2 cellular contexts compared by ENCODE assay signal in the genomic region with DNA sequence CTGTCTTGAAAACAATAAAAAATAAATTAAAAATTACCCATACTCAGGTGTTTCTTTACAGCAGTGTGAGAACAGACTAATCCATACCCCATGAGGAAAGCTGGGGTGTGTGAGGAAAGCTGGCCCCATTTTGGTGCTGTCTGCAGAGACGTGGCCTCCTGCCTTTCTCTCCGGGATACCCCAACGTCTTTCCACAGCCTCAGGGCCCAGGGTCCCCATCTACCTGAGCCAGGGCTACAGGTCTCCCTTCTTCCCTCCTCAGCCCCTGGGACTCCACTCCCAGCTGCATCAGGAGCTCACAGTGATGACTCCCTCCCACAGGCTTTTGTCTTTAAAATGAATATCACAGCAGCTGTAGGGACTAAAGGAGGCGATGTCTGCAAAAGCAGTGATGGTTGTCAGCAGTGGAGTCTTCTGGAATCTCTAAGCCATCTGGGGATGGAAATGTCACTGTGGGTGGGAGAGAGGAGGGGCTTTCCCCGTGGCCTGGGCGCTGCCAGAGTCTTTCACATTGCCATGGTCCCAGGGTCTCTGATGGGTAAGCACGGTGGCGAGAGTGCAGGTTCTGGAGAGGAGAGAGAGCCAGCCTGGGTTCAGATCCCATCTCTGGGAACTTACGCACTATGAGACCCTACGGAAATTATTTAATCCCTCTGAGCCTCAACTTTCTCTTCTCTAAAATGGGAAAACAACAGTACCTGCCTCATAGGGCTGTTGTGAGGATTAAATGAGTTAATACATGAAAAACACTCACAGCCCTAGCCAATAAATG.
TF ChIP-seq lines count a peak whose summit lies in the region.

No MANE protein-coding gene starts in this region.

TF ChIP-seq in WTC11, 78 proteins besides CTCF, POLR2A, EP300 and RAD21:
- TF ChIP-seq, protein P1, sequence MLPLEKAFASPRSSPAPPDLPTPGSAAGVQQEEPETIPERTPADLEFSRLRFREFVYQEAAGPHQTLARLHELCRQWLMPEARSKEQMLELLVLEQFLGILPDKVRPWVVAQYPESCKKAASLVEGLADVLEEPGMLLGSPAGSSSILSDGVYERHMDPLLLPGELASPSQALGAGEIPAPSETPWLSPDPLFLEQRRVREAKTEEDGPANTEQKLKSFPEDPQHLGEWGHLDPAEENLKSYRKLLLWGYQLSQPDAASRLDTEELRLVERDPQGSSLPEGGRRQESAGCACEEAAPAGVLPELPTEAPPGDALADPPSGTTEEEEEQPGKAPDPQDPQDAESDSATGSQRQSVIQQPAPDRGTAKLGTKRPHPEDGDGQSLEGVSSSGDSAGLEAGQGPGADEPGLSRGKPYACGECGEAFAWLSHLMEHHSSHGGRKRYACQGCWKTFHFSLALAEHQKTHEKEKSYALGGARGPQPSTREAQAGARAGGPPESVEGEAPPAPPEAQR (CRISPR knock-in tag; IDR thresholded peaks at IDR 0.05) = no peak
- peak; percentile 54; the same call in 1 of the 2 replicates for TF ChIP-seq GTF2I (CRISPR knock-in tag; conservative IDR thresholded peaks at IDR 0.05)
TF ChIP-seq in WTC11: peak in this region for 1.

TF ChIP-seq in H1, 55 proteins besides CTCF, POLR2A, EP300 and RAD21:
- TF ChIP-seq, protein P2, sequence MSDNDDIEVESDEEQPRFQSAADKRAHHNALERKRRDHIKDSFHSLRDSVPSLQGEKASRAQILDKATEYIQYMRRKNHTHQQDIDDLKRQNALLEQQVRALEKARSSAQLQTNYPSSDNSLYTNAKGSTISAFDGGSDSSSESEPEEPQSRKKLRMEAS (IDR thresholded peaks at IDR 0.05) = 0 out of 2 replicates have a peak, but pooled peaks have one; percentile 17
- TF ChIP-seq GTF2F1 (IDR thresholded peaks at IDR 0.05; ENCODE audit: borderline replicate concordance, low read depth, low read length) = no peak
- TF ChIP-seq SIN3A (conservative IDR thresholded peaks at IDR 0.05 in 1 of 2, IDR thresholded peaks at IDR 0.05 in 1 of 2; ENCODE audit: low read depth in 1 of 2, low read length in 2 of 2) = 0 out of 4 replicates have a peak, but pooled peaks of 1 of the 2 experiments have one; percentile 21
- TF ChIP-seq TEAD4 (IDR thresholded peaks at IDR 0.05; ENCODE audit: low read depth, low read length) = no peak
- no peak for TF ChIP-seq CHD1 (IDR thresholded peaks at IDR 0.05; ENCODE audit: low read depth, low read length)
- TF ChIP-seq KDM1A (IDR thresholded peaks at IDR 0.05; ENCODE audit: borderline replicate concordance, low read length) = peak; percentile 77; the same call in 1 of the 2 replicates
- no peak for TF ChIP-seq ASH2L (IDR thresholded peaks at IDR 0.05; ENCODE audit: low read length)
- TF ChIP-seq RXRA (IDR thresholded peaks at IDR 0.05; ENCODE audit: insufficient read depth, low read depth, low read length) = no peak
